In the genomic region with DNA sequence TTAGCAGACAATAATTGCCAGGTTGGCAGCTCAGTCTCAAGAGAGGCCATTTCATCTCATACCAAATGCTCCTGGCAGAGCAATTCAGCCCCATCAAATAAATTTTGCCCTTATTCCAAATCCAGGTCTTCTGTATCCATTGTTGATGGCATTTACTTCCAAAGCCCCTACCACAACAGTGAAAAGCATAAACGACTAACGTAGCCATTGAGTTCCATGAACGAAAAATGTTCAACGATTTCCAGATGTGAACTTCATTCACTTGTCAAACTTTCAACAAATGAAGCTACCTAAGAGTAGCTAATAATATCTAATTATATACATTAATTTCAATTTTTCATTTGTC, we compare ENCODE assay signal across 14 cellular contexts. TPM values are rescaled to one million over a fixed set of nuclear protein-coding genes. Genes with fewer than 3 reads are reported as not detected.
DNase-seq lines count a peak whose midpoint lies in the region; ATAC-seq and TF ChIP-seq lines count a peak whose summit lies in the region.
"Had no signal": no experiment of that assay in that cellular context is flagged by ENCODE, and none has a peak within 500 bp of the region (broad histone marks: within the 10 kb centered on the region; RNA-seq: fewer than 3 reads in every experiment).

No MANE protein-coding gene starts in this region.

- no peak for TF ChIP-seq CTCF in neural crest cell (conservative IDR thresholded peaks at IDR 0.05)
- no peak for TF ChIP-seq CTCF in stomach (IDR thresholded peaks at IDR 0.05)

- peaks cover 45% of the 10 kb centered on the region for H3K4me1 Mint-ChIP-seq in activated CD4-positive, alpha-beta T cell treated with anti-CD3 and anti-CD28 coated beads for 36 hours
- peaks cover 54% of the 10 kb centered on the region for H3K4me1 Mint-ChIP-seq in activated CD8-positive, alpha-beta T cell treated with anti-CD3 and anti-CD28 coated beads, Interleukin-2, amount 10 ng/mL, durations not matched to agents 7 days and 5 days (ENCODE audit: low read depth)
- H3K4me1 Mint-ChIP-seq in neural crest cell, result peaks cover 59% of the 10 kb centered on the region

- H3K9me3 ChIP-seq in HUES64 (ENCODE audit: insufficient read depth, low read depth, low read length) (no peaks in the 10 kb centered on the region), stomach (no peaks in the 10 kb centered on the region)
- H3K9me3 ChIP-seq: upper lobe of right lung had no signal

- TF ChIP-seq EP300 in stomach (IDR thresholded peaks at IDR 0.05), result no peak

- peak overlapping the region; percentile 98 for H3K4me3 Mint-ChIP-seq in activated CD4-positive, alpha-beta T cell treated with anti-CD3 and anti-CD28 coated beads for 36 hours
- peak overlapping the region; percentile 7 for H3K4me3 Mint-ChIP-seq in activated CD8-positive, alpha-beta T cell treated with anti-CD3 and anti-CD28 coated beads, Interleukin-2, amount 10 ng/mL, durations not matched to agents 7 days and 5 days
- H3K4me3 Mint-ChIP-seq in neural crest cell, result peak overlapping the region; percentile 93

- POLR2A ChIA-PET in activated CD4-positive, alpha-beta T cell treated with anti-CD3 and anti-CD28 coated beads for 36 hours (lab: Charles Lee), result interaction anchor here (0.6 to 3.6 kb wide), 3 partner anchors 94 to 944 kb away, joined by 4 to 42 read pairs (median 5); a partner anchor contains a TSS
- POLR2A ChIA-PET in activated CD8-positive, alpha-beta T cell treated with anti-CD3 and anti-CD28 coated beads, Interleukin-2, amount 10 ng/mL, durations not matched to agents 7 days and 5 days (lab: Charles Lee), result interaction anchor here (0.9 to 9.8 kb wide), 3 partner anchors 70 to 94 kb away, joined by 3 to 164 read pairs (median 82); a partner anchor contains a TSS

- intact Hi-C loops in activated CD4-positive, alpha-beta T cell treated with anti-CD3 and anti-CD28 coated beads for 36 hours (cut with DNase I, micrococcal nuclease), result loop anchor here in 1 of 2 experiments (10.0 kb wide), 1 partner anchor 1597 kb away; a partner anchor contains a TSS
- intact Hi-C loops in stomach (cut with DNase I; ENCODE audit: low total_unique reads), result no loop called here

- H3K4me1 ChIP-seq in HUES64 (ENCODE audit: insufficient read depth, low read length) (peaks cover 5% of the 10 kb centered on the region), stomach (peaks cover 61 to 80% (median 73%) of the 10 kb centered on the region in 4 donors)

- 92% methylated on average over 4 of the region's 4 CpGs for WGBS in HUES64
- 74 to 79% (median 76%) methylated on average over 4 of the region's 4 CpGs for WGBS in stomach, 5 donors

- H3K9ac ChIP-seq in HUES64 (ENCODE audit: low read depth, low read length), result no peak overlapping the region

- H3K9me3 Mint-ChIP-seq in activated CD4-positive, alpha-beta T cell treated with anti-CD3 and anti-CD28 coated beads for 36 hours (ENCODE audit: low read depth), result no peaks in the 10 kb centered on the region
- H3K9me3 Mint-ChIP-seq in activated CD8-positive, alpha-beta T cell treated with anti-CD3 and anti-CD28 coated beads, Interleukin-2, amount 10 ng/mL, durations not matched to agents 7 days and 5 days (ENCODE audit: insufficient read depth), result no peaks in the 10 kb centered on the region
- H3K9me3 Mint-ChIP-seq in neural crest cell, result no peaks in the 10 kb centered on the region

- ATAC-seq in activated CD4-positive, alpha-beta T cell treated with anti-CD3 and anti-CD28 coated beads for 36 hours, result no peak
- no peak for ATAC-seq in activated CD8-positive, alpha-beta T cell treated with anti-CD3 and anti-CD28 coated beads, Interleukin-2, amount 10 ng/mL, durations not matched to agents 7 days and 5 days
- no peak for ATAC-seq in HG02885 (IDR thresholded peaks at IDR 0.05; ENCODE audit: poor library complexity, unreplicated experiment)
- ATAC-seq: left ventricle myocardium superior, Right ventricle myocardium inferior, upper lobe of right lung had no signal

- no peak for TF ChIP-seq POLR2A in stomach (IDR thresholded peaks at IDR 0.05)

- CTCF ChIA-PET in activated CD4-positive, alpha-beta T cell treated with anti-CD3 and anti-CD28 coated beads for 36 hours (lab: Charles Lee), result interaction anchor here (1.0 to 2.3 kb wide), 3 partner anchors 26 to 207 kb away, joined by 3 to 7 read pairs (median 4); no protein-coding TSS in a partner anchor
- CTCF ChIA-PET in activated CD8-positive, alpha-beta T cell treated with anti-CD3 and anti-CD28 coated beads, Interleukin-2, amount 10 ng/mL, durations not matched to agents 7 days and 5 days (lab: Charles Lee), result interaction anchor here (1.5 kb wide), 1 partner anchor 80 kb away, joined by 4 read pairs; no protein-coding TSS in a partner anchor

- no peaks in the 10 kb centered on the region for H3K27me3 Mint-ChIP-seq in activated CD4-positive, alpha-beta T cell treated with anti-CD3 and anti-CD28 coated beads for 36 hours
- H3K27me3 Mint-ChIP-seq in activated CD8-positive, alpha-beta T cell treated with anti-CD3 and anti-CD28 coated beads, Interleukin-2, amount 10 ng/mL, durations not matched to agents 7 days and 5 days (ENCODE audit: low read depth), result no peaks in the 10 kb centered on the region
- peaks cover 4% of the 10 kb centered on the region for H3K27me3 Mint-ChIP-seq in neural crest cell (ENCODE audit: low read depth)

- H3K27ac Mint-ChIP-seq in activated CD4-positive, alpha-beta T cell treated with anti-CD3 and anti-CD28 coated beads for 36 hours, result peak overlapping the region; percentile 69
- peak overlapping the region; percentile 61 for H3K27ac Mint-ChIP-seq in activated CD8-positive, alpha-beta T cell treated with anti-CD3 and anti-CD28 coated beads, Interleukin-2, amount 10 ng/mL, durations not matched to agents 7 days and 5 days
- no peak overlapping the region for H3K27ac Mint-ChIP-seq in neural crest cell (ENCODE audit: unreplicated experiment)

- H3K27me3 ChIP-seq in HUES64 (ENCODE audit: insufficient read depth, low read length), result no peaks in the 10 kb centered on the region
- no peaks in the 10 kb centered on the region for H3K27me3 ChIP-seq in stomach
- H3K27me3 ChIP-seq: upper lobe of right lung had no signal

- peaks cover 49% of the 10 kb centered on the region for H3K36me3 ChIP-seq in HUES64 (ENCODE audit: insufficient read depth, low read length)
- peaks cover 37 to 43% (median 40%) of the 10 kb centered on the region in 4 donors for H3K36me3 ChIP-seq in stomach

- peaks cover 58% of the 10 kb centered on the region for H3K36me3 Mint-ChIP-seq in activated CD4-positive, alpha-beta T cell treated with anti-CD3 and anti-CD28 coated beads for 36 hours (ENCODE audit: low read depth)
- H3K36me3 Mint-ChIP-seq in activated CD8-positive, alpha-beta T cell treated with anti-CD3 and anti-CD28 coated beads, Interleukin-2, amount 10 ng/mL, durations not matched to agents 7 days and 5 days (ENCODE audit: low read depth), result peaks cover 62% of the 10 kb centered on the region
- H3K36me3 Mint-ChIP-seq in neural crest cell (ENCODE audit: low read depth), result peaks cover 38% of the 10 kb centered on the region

- H3K27ac ChIP-seq in HUES64 (ENCODE audit: low read depth, low read length) (peak overlapping the region; percentile 47; the same call in 1 of the 2 replicates), stomach (no peak overlapping the region)
- H3K27ac ChIP-seq: upper lobe of right lung had no signal

- H3K4me3 ChIP-seq in HUES64 (ENCODE audit: low read length), result peak overlapping the region; percentile 20; the same call in 1 of the 2 replicates
- peak overlapping the region in 2 of 4 donors; percentile 92 to 93 for H3K4me3 ChIP-seq in stomach
- H3K4me3 ChIP-seq: upper lobe of right lung had no signal

- DNase-seq in activated CD4-positive, alpha-beta T cell treated with anti-CD3 and anti-CD28 coated beads for 36 hours, result no peak
- DNase-seq in activated CD4-positive, alpha-beta T cell treated with anti-CD3 and anti-CD28 coated beads, Interleukin-2, amount 50 U/mL, for 48 hours, result no peak
- no peak for DNase-seq in activated CD8-positive, alpha-beta T cell treated with anti-CD3 and anti-CD28 coated beads, Interleukin-2, amount 10 ng/mL, durations not matched to agents 7 days and 5 days
- DNase-seq in neural crest cell (ENCODE audit: low read depth, low spot score) (no peak), stomach (no peak), SW 1271 (lab: John Stamatoyannopoulos, UW) (no peak)
- DNase-seq: 8988T, GOT3, left ventricle myocardium superior, NCI-H1092 treated with DMSO at 0.1 percent for 48 hours, upper lobe of right lung had no signal

RNA-seq across cellular contexts. Expression of a gene that starts 3.0 kb away (rescaled TPM):
- 100 to 1,000 TPM; 125 to 139 TPM for total RNA-seq in activated CD4-positive, alpha-beta T cell treated with anti-CD3 and anti-CD28 coated beads for 36 hours
- 47.5 TPM for polyA plus RNA-seq in HUES64 (2013, experiment 1 of 2)
- polyA plus RNA-seq in HUES64 (2013, experiment 2 of 2), result 48.9 TPM
- 100 to 1,000 TPM; 109 to 112 TPM for total RNA-seq in activated CD8-positive, alpha-beta T cell treated with anti-CD3 and anti-CD28 coated beads, Interleukin-2, amount 10 ng/mL, durations not matched to agents 7 days and 5 days
- 108 and 114 TPM in 2 replicates for total RNA-seq in neural crest cell
- 100 to 1,000 TPM in 4 of 5 donors, 10 to 100 TPM in 1; 84.0 to 226 (median 130) TPM for total RNA-seq in stomach
- 10 to 100 TPM in 2 of 3 donors, 1 to 10 TPM in 1; 8.7 to 14.5 (median 14.1) TPM for polyA plus RNA-seq in stomach

RNA-seq across cellular contexts. Expression of a gene that starts 3.4 kb away (rescaled TPM):
- total RNA-seq in activated CD4-positive, alpha-beta T cell treated with anti-CD3 and anti-CD28 coated beads for 36 hours, result 1,000 to 10,000 TPM; 3,424 to 4,221 TPM
- 3,198 TPM for polyA plus RNA-seq in HUES64 (2013, experiment 1 of 2)
- polyA plus RNA-seq in HUES64 (2013, experiment 2 of 2), result 3,274 TPM
- 1,000 to 10,000 TPM; 2,051 to 2,121 TPM for total RNA-seq in activated CD8-positive, alpha-beta T cell treated with anti-CD3 and anti-CD28 coated beads, Interleukin-2, amount 10 ng/mL, durations not matched to agents 7 days and 5 days
- total RNA-seq in neural crest cell (2,997 and 3,023 TPM in 2 replicates), stomach (1,000 to 10,000 TPM; 1,405 to 2,743 (median 1,647) TPM)
- polyA plus RNA-seq in stomach, result 1,000 to 10,000 TPM; 3,548 to 5,463 (median 4,617) TPM

Comparison
In these comparisons a context has a peak if more than half of its experiments do, and no peak if none do; other contexts are left out.
1. H3K4me3 Mint-ChIP-seq: peak in every context shown above with its lines; median percentile 98 in activated CD4-positive, alpha-beta T cell treated with anti-CD3 and anti-CD28 coated beads for 36 hours; 93 in neural crest cell; 7 in activated CD8-positive, alpha-beta T cell treated with anti-CD3 and anti-CD28 coated beads, Interleukin-2, amount 10 ng/mL, durations not matched to agents 7 days and 5 days.